23 cellular contexts compared by ENCODE assay signal in genomic region chr6:170316071-170316470, GRCh38. TPM values are rescaled to one million over a fixed set of nuclear protein-coding genes. Genes with fewer than 3 reads are reported as not detected.
A peak's percentile ranks its signal among the peaks of the same experiment; 100 is the strongest.
DNase-seq lines count a peak whose midpoint lies in the region; ATAC-seq, FAIRE-seq and TF ChIP-seq lines count a peak whose summit lies in the region.
"Had no signal": no experiment of that assay in that cellular context is flagged by ENCODE, and none has a peak within 500 bp of the region (broad histone marks: within the 10 kb centered on the region; RNA-seq: fewer than 3 reads in every experiment).

No MANE protein-coding gene starts in this region.

- TF ChIP-seq CTCF in keratinocyte (optimal IDR thresholded peaks at IDR 0.05 in 1 of 3, IDR thresholded peaks at IDR 0.05 in 1 of 3, conservative IDR thresholded peaks at IDR 0.05 in 1 of 3; ENCODE audit: extremely low read depth in 1 of 3, insufficient read depth in 2 of 3, low read length in 3 of 3) (no peak), left lung (IDR thresholded peaks at IDR 0.05) (no peak)

- peak overlapping the region; percentile 50 for H3K27ac Mint-ChIP-seq in activated naive CD8-positive, alpha-beta T cell
- H3K27ac Mint-ChIP-seq in activated naive CD8-positive, alpha-beta T cell treated with anti-CD3 and anti-CD28 coated beads for 36 hours = no peak overlapping the region
- no peak overlapping the region for H3K27ac Mint-ChIP-seq in activated naive CD8-positive, alpha-beta T cell treated with anti-CD3 and anti-CD28 coated beads, Interleukin-2, amount 50 U/mL, for 24 hours
- H3K27ac Mint-ChIP-seq: activated CD4-positive, alpha-beta memory T cell treated with anti-CD3 and anti-CD28 coated beads for 36 hours; progenitor cell of endocrine pancreas; T-helper 2 cell treated with Interferon-gamma antibody and Interleukin-4, amounts not matched to agents 5 μg/mL and 100 μg/mL, for 36 hours had no signal

- H3K4me3 Mint-ChIP-seq in activated naive CD8-positive, alpha-beta T cell = no peak overlapping the region
- H3K4me3 Mint-ChIP-seq in activated naive CD8-positive, alpha-beta T cell treated with anti-CD3 and anti-CD28 coated beads for 36 hours = no peak overlapping the region
- no peak overlapping the region for H3K4me3 Mint-ChIP-seq in activated naive CD8-positive, alpha-beta T cell treated with anti-CD3 and anti-CD28 coated beads, Interleukin-2, amount 50 U/mL, for 24 hours
- H3K4me3 Mint-ChIP-seq: activated CD4-positive, alpha-beta memory T cell treated with anti-CD3 and anti-CD28 coated beads for 36 hours; T-helper 2 cell treated with Interferon-gamma antibody and Interleukin-4, amounts not matched to agents 5 μg/mL and 100 μg/mL, for 36 hours had no signal

- dilution Hi-C loops in keratinocyte (cut with MboI; ENCODE audit: extremely low pct_ligation_motif_present, low sequenced_read_pairs) = no loop called here

- peaks cover 52% of the 10 kb centered on the region for H3K79me2 ChIP-seq in keratinocyte (ENCODE audit: control insufficient read depth, insufficient read depth, low read length)

- no peaks in the 10 kb centered on the region for H3K27me3 Mint-ChIP-seq in activated naive CD8-positive, alpha-beta T cell
- no peaks in the 10 kb centered on the region for H3K27me3 Mint-ChIP-seq in activated naive CD8-positive, alpha-beta T cell treated with anti-CD3 and anti-CD28 coated beads for 36 hours
- no peaks in the 10 kb centered on the region for H3K27me3 Mint-ChIP-seq in activated naive CD8-positive, alpha-beta T cell treated with anti-CD3 and anti-CD28 coated beads, Interleukin-2, amount 50 U/mL, for 24 hours
- H3K27me3 Mint-ChIP-seq: activated CD4-positive, alpha-beta memory T cell treated with anti-CD3 and anti-CD28 coated beads for 36 hours; IgD-negative memory B cell; progenitor cell of endocrine pancreas had no signal

- H3K9ac ChIP-seq in keratinocyte (ENCODE audit: control insufficient read depth, extremely low read depth, insufficient read depth, low read length) = no peak overlapping the region

- peaks cover 60% of the 10 kb centered on the region for H3K4me1 Mint-ChIP-seq in activated naive CD8-positive, alpha-beta T cell (ENCODE audit: low read depth)
- H3K4me1 Mint-ChIP-seq in activated naive CD8-positive, alpha-beta T cell treated with anti-CD3 and anti-CD28 coated beads for 36 hours = peaks cover 51% of the 10 kb centered on the region
- peaks cover 35% of the 10 kb centered on the region for H3K4me1 Mint-ChIP-seq in activated naive CD8-positive, alpha-beta T cell treated with anti-CD3 and anti-CD28 coated beads, Interleukin-2, amount 50 U/mL, for 24 hours

- H2AFZ ChIP-seq in keratinocyte (ENCODE audit: control insufficient read depth, low read length) = no peak overlapping the region

- H3K4me1 ChIP-seq in keratinocyte (ENCODE audit: control insufficient read depth, extremely low read depth, insufficient read depth, low read length) = no peaks in the 10 kb centered on the region
- H3K4me1 ChIP-seq in left lung = peaks cover 0 to 12% of the 10 kb centered on the region in 2 donors
- H3K4me1 ChIP-seq: breast epithelium had no signal

- H3K4me3 ChIP-seq in keratinocyte (ENCODE audit: control insufficient read depth in 2 of 3, extremely low read depth in 1 of 3, insufficient read depth in 2 of 3, low read depth in 1 of 3, low read length in 3 of 3) (no peak overlapping the region), left lung (no peak overlapping the region)
- H3K4me3 ChIP-seq: breast epithelium, coronary artery, heart right ventricle, testis had no signal

- intact Hi-C loops in left lung (cut with DNase I) = loop anchor here in 1 of 2 donors (10.0 kb wide), 1 partner anchor 199 kb away; no protein-coding TSS in a partner anchor

- H3K27ac ChIP-seq in keratinocyte (ENCODE audit: control insufficient read depth, insufficient read depth, low read length) = no peak overlapping the region
- H3K27ac ChIP-seq in left lung = no peak overlapping the region
- H3K27ac ChIP-seq: breast epithelium, C4-2B, coronary artery, testis had no signal

- no peak overlapping the region for H3K4me2 ChIP-seq in keratinocyte (ENCODE audit: control insufficient read depth, extremely low read depth, insufficient read depth, low read depth, low read length)

- H3K9me3 ChIP-seq in keratinocyte (ENCODE audit: control insufficient read depth, low read depth, low read length) (no peaks in the 10 kb centered on the region), left lung (no peaks in the 10 kb centered on the region)
- H3K9me3 ChIP-seq: breast epithelium, heart right ventricle, testis had no signal

- H4K20me1 ChIP-seq in keratinocyte (ENCODE audit: control insufficient read depth, extremely low read depth, insufficient read depth, low read length) = no peaks in the 10 kb centered on the region

- H3K36me3 ChIP-seq in keratinocyte (ENCODE audit: control insufficient read depth in 2 of 2, extremely low read depth in 1 of 2, insufficient read depth in 2 of 2, low read length in 2 of 2) = peaks cover 11 to 26% of the 10 kb centered on the region in 2 experiments
- H3K36me3 ChIP-seq in left lung = peaks cover 0 to 19% of the 10 kb centered on the region in 2 donors
- H3K36me3 ChIP-seq: breast epithelium had no signal

- H3K36me3 Mint-ChIP-seq in activated naive CD8-positive, alpha-beta T cell = peaks cover 13% of the 10 kb centered on the region
- H3K36me3 Mint-ChIP-seq in activated naive CD8-positive, alpha-beta T cell treated with anti-CD3 and anti-CD28 coated beads for 36 hours = peaks cover 35% of the 10 kb centered on the region
- peaks cover 36% of the 10 kb centered on the region for H3K36me3 Mint-ChIP-seq in activated naive CD8-positive, alpha-beta T cell treated with anti-CD3 and anti-CD28 coated beads, Interleukin-2, amount 50 U/mL, for 24 hours (ENCODE audit: low read depth)

- DNase-seq in activated naive CD8-positive, alpha-beta T cell treated with anti-CD3 and anti-CD28 coated beads for 36 hours = no peak
- DNase-seq in activated naive CD8-positive, alpha-beta T cell treated with anti-CD3 and anti-CD28 coated beads, Interleukin-2, amount 50 U/mL, for 24 hours = no peak
- DNase-seq in keratinocyte (ENCODE audit: low read depth, low spot score) = peak; percentile 5
- peak; percentile 32 for DNase-seq in urothelium cell line (ENCODE audit: low spot score)
- DNase-seq in NCI-H1092 (lab: John Stamatoyannopoulos, UW) = no peak
- DNase-seq in left lung = no peak
- DNase-seq: activated CD4-positive, alpha-beta memory T cell treated with anti-CD3 and anti-CD28 coated beads for 36 hours; GOT3; heart right ventricle; NCI-H1417 treated with DMSO at 0.1 percent for 48 hours; NCI-H524; NK-92 treated with Interleukin-12 subunit alpha and Interleukin-12 subunit beta, amount 100 ng/mL, for 24 hours; testis had no signal

- peak; percentile 94 for ATAC-seq in activated naive CD8-positive, alpha-beta T cell treated with anti-CD3 and anti-CD28 coated beads, Interleukin-2, amount 50 U/mL, for 24 hours
- ATAC-seq in GM19351 (IDR thresholded peaks at IDR 0.05; ENCODE audit: unreplicated experiment) (no peak), left lung (no peak)
- ATAC-seq: heart right ventricle, SK-N-SH treated with all-trans-retinoic acid at 6 μM for 48 hours had no signal

- H3K27me3 ChIP-seq in keratinocyte (ENCODE audit: control insufficient read depth, extremely low read depth, insufficient read depth, low read length) (no peaks in the 10 kb centered on the region), left lung (no peaks in the 10 kb centered on the region)
- H3K27me3 ChIP-seq: breast epithelium, heart right ventricle, testis had no signal

- H3K9me1 ChIP-seq in keratinocyte (ENCODE audit: control insufficient read depth, extremely low read depth, insufficient read depth, low read length) = no peaks in the 10 kb centered on the region

- H3K9me3 Mint-ChIP-seq in activated naive CD8-positive, alpha-beta T cell (ENCODE audit: low read depth) = no peaks in the 10 kb centered on the region
- H3K9me3 Mint-ChIP-seq in activated naive CD8-positive, alpha-beta T cell treated with anti-CD3 and anti-CD28 coated beads for 36 hours = no peaks in the 10 kb centered on the region
- H3K9me3 Mint-ChIP-seq in activated naive CD8-positive, alpha-beta T cell treated with anti-CD3 and anti-CD28 coated beads, Interleukin-2, amount 50 U/mL, for 24 hours = no peaks in the 10 kb centered on the region
- H3K9me3 Mint-ChIP-seq: activated CD4-positive, alpha-beta memory T cell treated with anti-CD3 and anti-CD28 coated beads for 36 hours; IgD-negative memory B cell; T-helper 2 cell treated with Interferon-gamma antibody and Interleukin-4, amounts not matched to agents 5 μg/mL and 100 μg/mL, for 36 hours had no signal

- FAIRE-seq in keratinocyte (lab: Jason Lieb, UNC) (no peak), urothelium cell line (lab: Jason Lieb, UNC) (no peak)
- FAIRE-seq: D721Med had no signal

RNA-seq across cellular contexts. Expression of gene FAM120B, which starts 9.5 kb away (rescaled TPM):
- total RNA-seq in activated naive CD8-positive, alpha-beta T cell treated with anti-CD3 and anti-CD28 coated beads for 36 hours = 10 to 100 TPM; 19.4 to 19.7 TPM
- polyA plus RNA-seq in keratinocyte = 17.4 to 18.4 TPM (median 18.3 TPM) in 3 replicates
- polyA plus RNA-seq in keratinocyte (2011; ENCODE audit: low read depth) = 31.0 TPM
- polyA plus RNA-seq in keratinocyte (2011; cell fraction: cytosol; rRNA removed) = 11.2 and 16.1 TPM in 2 replicates
- 30.5 and 38.0 TPM in 2 replicates for polyA plus RNA-seq in keratinocyte (2011; cell fraction: nucleus; rRNA removed)
- 15.5 and 21.1 TPM in 2 replicates for polyA plus RNA-seq in keratinocyte (2012; ENCODE audit: low replicate concordance)
- polyA minus RNA-seq in keratinocyte = 34.0 to 46.8 TPM (median 38.6 TPM) in 3 replicates
- 13.6 TPM for polyA minus RNA-seq in keratinocyte (2011; cell fraction: cytosol; rRNA and poly(A)+ RNA removed)
- 18.7 and 51.9 TPM in 2 replicates for polyA minus RNA-seq in keratinocyte (2011; cell fraction: nucleus; rRNA and poly(A)+ RNA removed)
- 10 to 100 TPM; 26.6 to 27.8 TPM for total RNA-seq in left lung

RNA-seq across cellular contexts. Expression of gene DLL1, which starts 25.2 kb away (rescaled TPM):
- 1 to 10 TPM; 4.0 to 4.3 TPM for total RNA-seq in activated naive CD8-positive, alpha-beta T cell treated with anti-CD3 and anti-CD28 coated beads for 36 hours
- 6.5 to 14.2 TPM (median 8.2 TPM) in 3 replicates for polyA plus RNA-seq in keratinocyte
- 2.7 TPM for polyA plus RNA-seq in keratinocyte (2011; ENCODE audit: low read depth)
- 2.3 and 4.1 TPM in 2 replicates for polyA plus RNA-seq in keratinocyte (2011; cell fraction: cytosol; rRNA removed)
- 30.2 and 36.7 TPM in 2 replicates for polyA plus RNA-seq in keratinocyte (2011; cell fraction: nucleus; rRNA removed)
- polyA plus RNA-seq in keratinocyte (2012; ENCODE audit: low replicate concordance) = 2.3 and 15.9 TPM in 2 replicates
- polyA minus RNA-seq in keratinocyte = 4.0 to 23.8 TPM (median 5.8 TPM) in 3 replicates
- 9.6 TPM for polyA minus RNA-seq in keratinocyte (2011; cell fraction: cytosol; rRNA and poly(A)+ RNA removed)
- 22.2 and 23.8 TPM in 2 replicates for polyA minus RNA-seq in keratinocyte (2011; cell fraction: nucleus; rRNA and poly(A)+ RNA removed)
- 10 to 100 TPM in 1 of 2 donors, 1 to 10 TPM in 1; 6.3 to 12.8 TPM for total RNA-seq in left lung

Comparison
In these comparisons a context has a peak if more than half of its experiments do, and no peak if none do; other contexts are left out.
1. DNase-seq: peak in keratinocyte (single experiment) and urothelium cell line (single experiment); none in activated naive CD8-positive, alpha-beta T cell treated with anti-CD3 and anti-CD28 coated beads for 36 hours (single experiment), activated naive CD8-positive, alpha-beta T cell treated with anti-CD3 and anti-CD28 coated beads, Interleukin-2, amount 50 U/mL, for 24 hours (single experiment), NCI-H1092 (single experiment) and left lung (0 of 2).